27 cellular contexts compared by ENCODE assay signal in genomic region chr13:42752731-42753130, GRCh38. TPM values are rescaled to one million over a fixed set of nuclear protein-coding genes. Genes with fewer than 3 reads are reported as not detected.
DNase-seq lines count a peak whose midpoint lies in the region; ATAC-seq and TF ChIP-seq lines count a peak whose summit lies in the region.
"Had no signal": no experiment of that assay in that cellular context is flagged by ENCODE, and none has a peak within 500 bp of the region (broad histone marks: within the 10 kb centered on the region; RNA-seq: fewer than 3 reads in every experiment).

No MANE protein-coding gene starts in this region.

- in situ Hi-C loops in HAP-1 (cut with MboI; ENCODE audit: low sequenced_read_pairs) = no loop called here

- H3K9me3 ChIP-seq in HAP-1 = no peaks in the 10 kb centered on the region
- H3K9me3 ChIP-seq: BE2C, MG63 had no signal

- no peak overlapping the region for H3K4me3 ChIP-seq in HAP-1
- H3K4me3 ChIP-seq: GM12878, MG63 had no signal

- DNase-seq in NCI-H2107 treated with DMSO at 0.1 percent for 48 hours (lab: John Stamatoyannopoulos, UW; ENCODE audit: unreplicated experiment) = peak; percentile 50
- DNase-seq in NCI-H2107 (lab: John Stamatoyannopoulos, UW) = no peak
- peak; percentile 26 for DNase-seq in NCI-H69 (lab: John Stamatoyannopoulos, UW)
- DNase-seq in glutamatergic neuron = no peak
- no peak for DNase-seq in NCI-H2029 (lab: John Stamatoyannopoulos, UW)
- no peak for DNase-seq in HAP-1 (ENCODE audit: low spot score in 2 of 2)
- DNase-seq: 8988T; ACHN; BE2C; CD8-positive, alpha-beta memory T cell; DMS 273 treated with DMSO at 0.1 percent for 48 hours; EL; GDM1; KG1; MG63; NCI-H2171; NCI-H226; NCI-H510A treated with DMSO at 0.1 percent for 48 hours; NCI-H774; PC-3; Right ventricle myocardium superior; T-cell had no signal

- H3K4me3 Mint-ChIP-seq in glutamatergic neuron (ENCODE audit: unreplicated experiment) = no peak overlapping the region
- H3K4me3 Mint-ChIP-seq: CD14-positive monocyte; CD8-positive, alpha-beta memory T cell; T-cell had no signal

- no peak for ATAC-seq in HG02623 (IDR thresholded peaks at IDR 0.05; ENCODE audit: unreplicated experiment)
- ATAC-seq: GM12878, PC-3 had no signal

- no peaks in the 10 kb centered on the region for H3K9me3 Mint-ChIP-seq in glutamatergic neuron (ENCODE audit: unreplicated experiment)
- H3K9me3 Mint-ChIP-seq: CD8-positive, alpha-beta memory T cell had no signal

- H3K27ac Mint-ChIP-seq in glutamatergic neuron (ENCODE audit: unreplicated experiment) = peak overlapping the region; percentile 53
- H3K27ac Mint-ChIP-seq: CD14-positive monocyte; CD8-positive, alpha-beta memory T cell; T-cell had no signal

- no peaks in the 10 kb centered on the region for H3K4me1 ChIP-seq in HAP-1

- no peaks in the 10 kb centered on the region for H3K27me3 Mint-ChIP-seq in glutamatergic neuron (ENCODE audit: unreplicated experiment)

- H3K4me1 Mint-ChIP-seq in glutamatergic neuron (ENCODE audit: low read depth, unreplicated experiment) = peaks cover 15% of the 10 kb centered on the region
- H3K4me1 Mint-ChIP-seq: CD14-positive monocyte; CD8-positive, alpha-beta memory T cell; T-cell had no signal

- H3K27me3 ChIP-seq in HAP-1 (ENCODE audit: low read depth) = no peaks in the 10 kb centered on the region
- H3K27me3 ChIP-seq: BE2C, MG63 had no signal

- no peak for TF ChIP-seq CTCF in glutamatergic neuron (IDR thresholded peaks at IDR 0.05; ENCODE audit: partially characterized antibody, unreplicated experiment)

- no peaks in the 10 kb centered on the region for H3K36me3 ChIP-seq in HAP-1 (replicated peaks)
- H3K36me3 ChIP-seq: BE2C, MG63 had no signal

- H3K36me3 Mint-ChIP-seq in glutamatergic neuron (ENCODE audit: unreplicated experiment) = no peaks in the 10 kb centered on the region
- H3K36me3 Mint-ChIP-seq: CD14-positive monocyte; CD8-positive, alpha-beta memory T cell; T-cell had no signal

RNA-seq across cellular contexts. Expression of gene FAM216B, which starts 28.7 kb away (rescaled TPM):
- total RNA-seq in glutamatergic neuron (ENCODE audit: unreplicated experiment) = not detected
- total RNA-seq: CD8-positive, alpha-beta memory T cell; GM12878; HT1080; PC-3; RPMI7951; T-cell had no signal

Comparison
In these comparisons a context has a peak if more than half of its experiments do, and no peak if none do; other contexts are left out.
1. DNase-seq: peak in NCI-H2107 treated with DMSO at 0.1 percent for 48 hours (single experiment) and NCI-H69 (single experiment); none in NCI-H2107 (single experiment), glutamatergic neuron (single experiment), NCI-H2029 (single experiment) and HAP-1 (0 of 2).